14 cellular contexts compared by ENCODE assay signal in the genomic region with DNA sequence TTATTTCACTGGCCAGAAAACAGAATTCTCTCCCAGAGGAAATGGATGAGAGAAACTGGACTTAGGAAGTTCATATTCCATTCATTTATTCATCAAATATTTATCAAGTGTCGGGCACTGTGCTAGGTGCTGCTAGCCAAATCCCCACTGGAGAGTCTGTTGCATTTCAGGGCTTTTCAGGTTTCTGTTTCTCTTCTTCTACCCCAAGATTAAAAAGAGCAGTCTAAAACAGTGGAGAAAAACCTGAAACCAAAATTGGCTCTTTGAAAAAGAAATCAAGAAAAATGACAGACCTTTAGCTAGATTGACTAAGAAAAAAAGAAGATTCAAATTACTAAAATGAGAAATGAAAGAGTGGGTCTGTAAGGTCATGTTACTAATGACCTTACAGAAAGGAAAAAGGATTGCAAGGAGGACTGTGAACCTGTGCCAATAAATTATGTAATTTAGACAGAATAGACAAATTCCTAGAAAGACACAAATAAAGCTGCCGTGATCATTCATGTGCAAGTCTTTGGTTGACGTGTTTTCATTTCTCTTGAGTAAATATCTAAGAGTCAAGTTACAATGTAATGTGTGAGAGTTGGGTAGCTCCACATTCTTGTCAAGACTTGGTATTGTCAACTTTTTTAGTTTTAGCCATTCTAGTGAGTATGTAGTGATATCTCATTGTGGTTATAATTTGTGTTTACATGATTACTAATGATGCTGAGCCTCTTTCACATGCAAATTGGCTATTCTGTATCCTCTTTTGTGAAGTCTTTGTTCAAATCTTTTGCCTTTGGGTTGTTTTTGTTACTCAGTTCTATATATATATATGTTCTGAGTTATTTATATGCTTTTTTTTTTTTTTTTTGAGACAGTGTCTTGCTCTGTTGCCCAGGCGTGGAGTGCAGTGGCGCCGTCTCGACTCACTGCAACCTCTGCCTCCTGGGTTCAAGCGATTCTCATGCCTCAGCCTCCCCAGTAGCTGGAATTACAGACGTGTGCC.
A peak's percentile ranks its signal among the peaks of the same experiment; 100 is the strongest.
DNase-seq lines count a peak whose midpoint lies in the region; ATAC-seq and TF ChIP-seq lines count a peak whose summit lies in the region.
"Had no signal": no experiment of that assay in that cellular context is flagged by ENCODE, and none has a peak within 500 bp of the region (broad histone marks: within the 10 kb centered on the region; RNA-seq: fewer than 3 reads in every experiment).

No MANE protein-coding gene starts in this region.

- ATAC-seq in GM21390 (IDR thresholded peaks at IDR 0.05; ENCODE audit: unreplicated experiment): peak; percentile 69
- peak; percentile 50 for ATAC-seq in HG03159 (IDR thresholded peaks at IDR 0.05; ENCODE audit: unreplicated experiment)
- ATAC-seq in GM19467 (IDR thresholded peaks at IDR 0.05; ENCODE audit: unreplicated experiment): no peak
- ATAC-seq: activated CD8-positive, alpha-beta memory T cell treated with anti-CD3 and anti-CD28 coated beads, Interleukin-2, amount 10 ng/mL, durations not matched to agents 7 days and 5 days; GM23338 had no signal

- no peaks in the 10 kb centered on the region for H3K27me3 ChIP-seq in GM06990 (replicated peaks; ENCODE audit: control insufficient read depth, insufficient read depth, low read length)
- H3K27me3 ChIP-seq: ascending aorta, spleen had no signal

- TF ChIP-seq CTCF in GM06990 (IDR thresholded peaks at IDR 0.05; ENCODE audit: insufficient read depth, low read length, poor library complexity, severe bottlenecking): no peak

- DNase-seq in GM06990 (ENCODE audit: extremely low read depth, insufficient read length) (peak; percentile 63), fibroblast of gingiva (ENCODE audit: low read depth) (peak; percentile 42), amygdala (lab: John Stamatoyannopoulos, UW) (no peak), DMS 273 (lab: John Stamatoyannopoulos, UW; ENCODE audit: unreplicated experiment) (no peak)
- no peak for DNase-seq in stimulated activated CD4-positive, alpha-beta T cell treated with anti-CD3 and anti-CD28 coated beads, Interleukin-4, amount 100 ng/mL, for 24 hours
- DNase-seq: activated CD8-positive, alpha-beta memory T cell treated with anti-CD3 and anti-CD28 coated beads, Interleukin-2, amount 10 ng/mL, durations not matched to agents 7 days and 5 days; CD4-positive, CD25-positive, alpha-beta regulatory T cell; NCI-H1105 treated with DMSO at 0.1 percent for 48 hours; spleen had no signal

- H3K4me3 ChIP-seq in GM06990 (replicated peaks; ENCODE audit: low read depth, low read length): peak overlapping the region; percentile 27; the same call in 1 of the 2 replicates
- H3K4me3 ChIP-seq: ascending aorta, GM23338, spleen had no signal

- no peaks in the 10 kb centered on the region for H3K36me3 ChIP-seq in GM06990 (ENCODE audit: control insufficient read depth, insufficient read depth, low read length)
- H3K36me3 ChIP-seq: spleen had no signal

Comparison
In these comparisons a context has a peak if more than half of its experiments do, and no peak if none do; other contexts are left out.
1. DNase-seq: peak in GM06990 (single experiment) and fibroblast of gingiva (single experiment); none in amygdala (0 of 56), stimulated activated CD4-positive, alpha-beta T cell treated with anti-CD3 and anti-CD28 coated beads, Interleukin-4, amount 100 ng/mL, for 24 hours (single experiment) and DMS 273 (single experiment).